Comparison of ENCODE assay signal across 20 cellular contexts in the genomic region with DNA sequence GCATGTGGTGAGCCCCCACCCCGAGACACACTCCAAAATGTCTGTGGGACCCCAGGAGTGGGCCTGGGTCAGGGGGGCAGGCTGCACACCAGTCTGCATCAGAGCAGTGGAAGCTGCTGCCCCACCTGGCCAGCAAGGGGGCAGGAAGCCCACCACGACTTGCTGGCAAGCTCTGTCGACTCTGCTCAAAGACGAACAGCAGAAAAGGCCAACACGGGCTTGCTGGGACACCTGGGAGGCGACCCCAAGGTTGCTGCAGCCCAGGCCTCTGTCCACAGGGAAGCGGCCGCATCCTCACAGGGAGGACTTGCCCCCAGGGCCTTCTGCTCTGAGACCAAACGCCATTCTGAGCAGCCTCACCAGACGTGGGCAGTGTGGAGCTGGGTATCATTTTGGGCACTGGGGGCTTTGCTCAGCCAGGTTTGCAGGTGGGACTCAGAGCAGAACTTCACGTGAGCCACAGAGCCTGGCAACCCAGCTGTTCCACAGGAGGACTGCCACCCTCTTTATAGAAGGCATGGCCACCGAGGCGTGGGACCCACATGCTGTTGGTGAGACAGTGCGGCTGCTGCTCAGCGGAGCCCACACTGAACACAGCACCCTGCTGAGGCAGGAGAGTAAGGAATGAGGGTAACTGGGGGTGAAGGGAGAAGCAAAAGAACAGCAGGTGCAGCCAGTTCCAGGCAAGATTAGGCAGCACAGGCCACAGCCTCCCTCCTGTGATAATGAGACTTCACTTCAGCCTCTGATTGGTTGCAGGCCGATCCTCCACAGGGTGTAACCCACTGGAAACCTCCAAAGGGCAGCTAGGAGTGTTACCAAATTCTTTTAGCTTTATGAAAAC. TPM values are rescaled to one million over a fixed set of nuclear protein-coding genes. Genes with fewer than 3 reads are reported as not detected.
DNase-seq lines count a peak whose midpoint lies in the region; ATAC-seq, FAIRE-seq and TF ChIP-seq lines count a peak whose summit lies in the region.
"Had no signal": no experiment of that assay in that cellular context is flagged by ENCODE, and none has a peak within 500 bp of the region (broad histone marks: within the 10 kb centered on the region; RNA-seq: fewer than 3 reads in every experiment).

No MANE protein-coding gene starts in this region.

- H3K27me3 Mint-ChIP-seq in naive B cell, result peaks cover 4 to 27% (median 8%) of the 10 kb centered on the region in 3 donors

- H3K4me1 Mint-ChIP-seq in naive B cell, result peaks cover 7 to 22% (median 17%) of the 10 kb centered on the region in 3 donors

- CTCF ChIA-PET in HEK293 (lab: Yijun Ruan, JAX), result interaction anchor here (0.7 to 1.0 kb wide), 3 partner anchors 26 to 120 kb away, joined by 3 read pairs; no protein-coding TSS in a partner anchor

- H3K36me3 ChIP-seq in HEK293 (ENCODE audit: control insufficient read depth in 2 of 2, insufficient read depth in 1 of 2, low read length in 2 of 2) (no peaks in the 10 kb centered on the region), WERI-Rb-1 (no peaks in the 10 kb centered on the region)
- H3K36me3 ChIP-seq: HAP-1 had no signal

- H3K27ac ChIP-seq in HEK293 (ENCODE audit: extremely low read depth, low read depth, low read length) (no peak overlapping the region), WERI-Rb-1 (no peak overlapping the region)

- H3K4me1 ChIP-seq in HEK293 (ENCODE audit: control insufficient read depth, insufficient read depth, low read length), result no peaks in the 10 kb centered on the region
- H3K4me1 ChIP-seq: HAP-1 had no signal

- no peak overlapping the region for H3K4me3 ChIP-seq in HEK293 (ENCODE audit: low read depth, low read length)
- H3K4me3 ChIP-seq in WERI-Rb-1 (ENCODE audit: low read depth, low read length), result no peak overlapping the region
- H3K4me3 ChIP-seq: HAP-1 had no signal

- no peak overlapping the region for H3K4me3 Mint-ChIP-seq in naive B cell
- H3K4me3 Mint-ChIP-seq: activated naive CD4-positive, alpha-beta T cell treated with anti-CD3 and anti-CD28 coated beads, Interleukin-2, amount 10 ng/mL, durations not matched to agents 7 days and 5 days; nephron progenitor cell had no signal

- no peaks in the 10 kb centered on the region for H3K36me3 Mint-ChIP-seq in naive B cell
- H3K36me3 Mint-ChIP-seq: activated naive CD4-positive, alpha-beta T cell treated with anti-CD3 and anti-CD28 coated beads, Interleukin-2, amount 10 ng/mL, durations not matched to agents 7 days and 5 days had no signal

- TF ChIP-seq CTCF in HEK293 (tag by site-specific recombination; IDR thresholded peaks at IDR 0.05), result no peak
- TF ChIP-seq CTCF in WERI-Rb-1 (IDR thresholded peaks at IDR 0.05; ENCODE audit: low read depth, low read length), result no peak
- no peak for TF ChIP-seq CTCF in D721Med (IDR thresholded peaks at IDR 0.05; ENCODE audit: insufficient read depth, missing control alignments)

- peaks cover 0 to 2% (median 0%) of the 10 kb centered on the region in 7 donors for H3K9me3 Mint-ChIP-seq in naive B cell
- H3K9me3 Mint-ChIP-seq: nephron progenitor cell had no signal

- peak; percentile 65 to 80 for ATAC-seq in naive B cell (ENCODE audit: low read depth in 2 of 2)
- ATAC-seq: esophagus mucosa had no signal

- POLR2A ChIA-PET in HEK293 (lab: Yijun Ruan, JAX), result interaction anchor here (0.6 kb wide), 1 partner anchor 49 kb away, joined by 3 read pairs; no protein-coding TSS in a partner anchor

- H3K9me3 ChIP-seq in HEK293 (ENCODE audit: control insufficient read depth, insufficient read depth, low read depth, low read length) (no peaks in the 10 kb centered on the region), WERI-Rb-1 (ENCODE audit: severe bottlenecking) (no peaks in the 10 kb centered on the region)
- H3K9me3 ChIP-seq: HAP-1 had no signal

- H3K27ac Mint-ChIP-seq in naive B cell, result peak overlapping the region in 3 of 6 donors; percentile 18 to 92 (median 33)
- H3K27ac Mint-ChIP-seq: activated naive CD4-positive, alpha-beta T cell treated with anti-CD3 and anti-CD28 coated beads, Interleukin-2, amount 10 ng/mL, durations not matched to agents 7 days and 5 days; nephron progenitor cell had no signal

- no peaks in the 10 kb centered on the region for H3K27me3 ChIP-seq in WERI-Rb-1 (ENCODE audit: insufficient read depth, low read depth, severe bottlenecking)

- DNase-seq in NCI-H748 (lab: John Stamatoyannopoulos, UW; ENCODE audit: unreplicated experiment) (peak; percentile 48), NCI-H748 treated with DMSO at 0.1 percent for 48 hours (lab: John Stamatoyannopoulos, UW) (no peak), WERI-Rb-1 (peak; percentile 14), naive B cell (no peak), NCI-H510A treated with DMSO at 0.1 percent for 48 hours (lab: John Stamatoyannopoulos, UW) (no peak), D721Med (ENCODE audit: insufficient read length, low spot score) (no peak)
- DNase-seq in central memory CD4-positive, alpha-beta T cell, result no peak
- DNase-seq: activated CD4-positive, CD25-positive, alpha-beta regulatory T cell treated with anti-CD3 and anti-CD28 coated beads, Interleukin-2, amount 50 U/mL, for 72 hours; activated naive CD4-positive, alpha-beta T cell treated with anti-CD3 and anti-CD28 coated beads, Interleukin-2, amount 10 ng/mL, durations not matched to agents 7 days and 5 days; dermis blood vessel endothelial cell; glutamatergic neuron; mesenchymal stem cell; NCI-H2029 treated with DMSO at 0.1 percent for 48 hours; nephron progenitor cell; T-helper 2 cell had no signal

- FAIRE-seq in D721Med (lab: Jason Lieb, UNC), result no peak
- FAIRE-seq: islet of Langerhans, urothelium cell line had no signal

TF ChIP-seq in HEK293, 187 proteins besides CTCF, POLR2A, EP300 and RAD21 (continues in another document):
- TF ChIP-seq, protein P1, sequence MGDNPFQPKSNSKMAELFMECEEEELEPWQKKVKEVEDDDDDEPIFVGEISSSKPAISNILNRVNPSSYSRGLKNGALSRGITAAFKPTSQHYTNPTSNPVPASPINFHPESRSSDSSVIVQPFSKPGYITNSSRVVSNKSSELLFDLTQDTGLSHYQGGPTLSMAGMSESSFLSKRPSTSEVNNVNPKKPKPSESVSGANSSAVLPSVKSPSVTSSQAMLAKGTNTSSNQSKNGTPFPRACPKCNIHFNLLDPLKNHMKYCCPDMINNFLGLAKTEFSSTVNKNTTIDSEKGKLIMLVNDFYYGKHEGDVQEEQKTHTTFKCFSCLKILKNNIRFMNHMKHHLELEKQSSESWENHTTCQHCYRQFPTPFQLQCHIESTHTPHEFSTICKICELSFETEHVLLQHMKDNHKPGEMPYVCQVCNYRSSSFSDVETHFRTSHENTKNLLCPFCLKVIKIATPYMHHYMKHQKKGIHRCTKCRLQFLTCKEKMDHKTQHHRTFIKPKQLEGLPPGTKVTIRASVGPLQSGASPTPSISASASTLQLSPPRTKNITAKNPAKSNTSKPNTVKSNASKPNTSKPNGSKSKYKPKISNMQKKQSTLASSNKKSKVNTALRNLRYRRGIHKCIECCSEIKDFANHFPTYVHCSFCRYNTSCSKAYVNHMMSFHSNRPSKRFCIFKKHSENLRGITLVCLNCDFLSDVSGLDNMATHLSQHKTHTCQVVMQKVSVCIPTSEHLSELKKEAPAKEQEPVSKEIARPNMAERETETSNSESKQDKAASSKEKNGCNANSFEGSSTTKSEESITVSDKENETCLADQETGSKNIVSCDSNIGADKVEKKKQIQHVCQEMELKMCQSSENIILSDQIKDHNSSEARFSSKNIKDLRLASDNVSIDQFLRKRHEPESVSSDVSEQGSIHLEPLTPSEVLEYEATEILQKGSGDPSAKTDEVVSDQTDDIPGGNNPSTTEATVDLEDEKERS (tag by site-specific recombination; IDR thresholded peaks at IDR 0.05), result no peak
- TF ChIP-seq, protein P2, sequence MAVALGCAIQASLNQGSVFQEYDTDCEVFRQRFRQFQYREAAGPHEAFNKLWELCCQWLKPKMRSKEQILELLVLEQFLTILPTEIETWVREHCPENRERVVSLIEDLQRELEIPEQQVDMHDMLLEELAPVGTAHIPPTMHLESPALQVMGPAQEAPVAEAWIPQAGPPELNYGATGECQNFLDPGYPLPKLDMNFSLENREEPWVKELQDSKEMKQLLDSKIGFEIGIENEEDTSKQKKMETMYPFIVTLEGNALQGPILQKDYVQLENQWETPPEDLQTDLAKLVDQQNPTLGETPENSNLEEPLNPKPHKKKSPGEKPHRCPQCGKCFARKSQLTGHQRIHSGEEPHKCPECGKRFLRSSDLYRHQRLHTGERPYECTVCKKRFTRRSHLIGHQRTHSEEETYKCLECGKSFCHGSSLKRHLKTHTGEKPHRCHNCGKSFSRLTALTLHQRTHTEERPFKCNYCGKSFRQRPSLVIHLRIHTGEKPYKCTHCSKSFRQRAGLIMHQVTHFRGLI (tag by site-specific recombination; IDR thresholded peaks at IDR 0.05), result no peak
- TF ChIP-seq OSR2 (tag by site-specific recombination; IDR thresholded peaks at IDR 0.05) (0 out of 2 replicates have a peak, but pooled peaks have one; percentile 24), ZFP69B (tag by site-specific recombination; IDR thresholded peaks at IDR 0.05) (peak; percentile 94), ZNF558 (tag by site-specific recombination; IDR thresholded peaks at IDR 0.05) (no peak), ZNF416 (tag by site-specific recombination; IDR thresholded peaks at IDR 0.05) (no peak), FEZF1 (tag by site-specific recombination; IDR thresholded peaks at IDR 0.05) (peak; percentile 98), GLIS2 (tag by site-specific recombination; IDR thresholded peaks at IDR 0.05) (peak; percentile 46; the same call in 1 of the 2 replicates), ZBTB7A (tag by site-specific recombination; IDR thresholded peaks at IDR 0.05; ENCODE audit: low read depth) (no peak), ZBTB8A (tag by site-specific recombination; IDR thresholded peaks at IDR 0.05) (peak; percentile 41; the same call in 1 of the 2 replicates)

RNA-seq across cellular contexts. Expression of a gene that starts 11.0 kb away (rescaled TPM):
- polyA plus RNA-seq in naive B cell (ENCODE audit: low read depth in 6 of 6), result not detected

RNA-seq across cellular contexts. Expression of a gene that starts 41.0 kb away (rescaled TPM):
- polyA plus RNA-seq in naive B cell (ENCODE audit: low read depth in 6 of 6), result 10 to 100 TPM; 46.7 to 60.7 (median 55.0) TPM

RNA-seq across cellular contexts. Expression of a gene that starts 56.5 kb away (rescaled TPM):
- polyA plus RNA-seq in naive B cell (ENCODE audit: low read depth in 6 of 6), result not detected

Comparison
In these comparisons a context has a peak if more than half of its experiments do, and no peak if none do; other contexts are left out.
1. DNase-seq: peak in NCI-H748 (single experiment) and WERI-Rb-1 (single experiment); none in NCI-H748 treated with DMSO at 0.1 percent for 48 hours (single experiment), naive B cell (single experiment), central memory CD4-positive, alpha-beta T cell (single experiment), NCI-H510A treated with DMSO at 0.1 percent for 48 hours (single experiment) and D721Med (single experiment).